3 cellular contexts compared by ENCODE assay signal in the genomic region with DNA sequence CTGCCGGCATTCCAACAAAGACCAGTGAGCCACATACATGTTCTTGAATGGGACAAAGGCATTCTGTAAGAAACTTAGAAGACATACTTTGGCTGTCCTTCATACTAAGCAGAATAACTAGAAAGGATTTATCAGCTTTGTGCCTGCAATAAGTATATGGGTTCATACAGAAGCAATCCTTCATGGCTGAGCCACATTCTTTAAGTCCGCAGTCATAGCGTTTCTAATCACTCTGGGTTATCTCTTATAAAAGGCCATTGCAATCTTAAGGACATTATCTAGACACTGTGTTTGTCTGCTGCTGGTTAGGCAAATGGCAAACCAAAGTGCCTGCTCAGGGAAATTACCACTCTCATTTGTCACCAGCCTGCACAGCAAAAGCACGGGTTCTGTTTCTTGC.
"Had no signal": no experiment of that assay in that cellular context is flagged by ENCODE, and none has a peak within 500 bp of the region (broad histone marks: within the 10 kb centered on the region; RNA-seq: fewer than 3 reads in every experiment).

No MANE protein-coding gene starts in this region.

- H3K4me3 ChIP-seq: K562 had no signal

- DNase-seq: IMR-90 had no signal

- H3K27ac ChIP-seq: HL-60 had no signal
